1 cellular context compared by ENCODE assay signal in genomic region chr9:75027187-75028107, GRCh38.
TF ChIP-seq lines count a peak whose summit lies in the region.

No MANE protein-coding gene starts in this region.

TF ChIP-seq in HepG2, 621 proteins besides CTCF, POLR2A, EP300 and RAD21 (continued from another document and continues in another):
- TF ChIP-seq KIAA2018 (CRISPR knock-in tag; IDR thresholded peaks at IDR 0.05; ENCODE audit: borderline replicate concordance) (no peak), ZFP82 (CRISPR knock-in tag; IDR thresholded peaks at IDR 0.05; ENCODE audit: borderline replicate concordance) (no peak), GMEB2 (CRISPR knock-in tag; IDR thresholded peaks at IDR 0.05; ENCODE audit: low read depth) (no peak), ZNF251 (CRISPR knock-in tag; IDR thresholded peaks at IDR 0.05) (0 out of 2 replicates have a peak, but pooled peaks have one; percentile 33), ZNF569 (CRISPR knock-in tag; IDR thresholded peaks at IDR 0.05; ENCODE audit: borderline replicate concordance) (no peak), MED1 (CRISPR knock-in tag; IDR thresholded peaks at IDR 0.05) (0 out of 2 replicates have a peak, but pooled peaks have one; percentile 3), ZNF546 (CRISPR knock-in tag; conservative IDR thresholded peaks at IDR 0.05) (no peak), ZBTB34 (CRISPR knock-in tag; IDR thresholded peaks at IDR 0.05) (0 out of 2 replicates have a peak, but pooled peaks have one; percentile 35), PBX3 (CRISPR knock-in tag; IDR thresholded peaks at IDR 0.05; ENCODE audit: borderline replicate concordance) (no peak), SNAI1 (CRISPR knock-in tag; IDR thresholded peaks at IDR 0.05; ENCODE audit: borderline replicate concordance) (no peak), WIZ (CRISPR knock-in tag; IDR thresholded peaks at IDR 0.05) (no peak; the same call in 1 of the 2 replicates), KDM5A (IDR thresholded peaks at IDR 0.05; ENCODE audit: borderline replicate concordance, low read length) (no peak), ZNF326 (CRISPR knock-in tag; IDR thresholded peaks at IDR 0.05; ENCODE audit: borderline replicate concordance) (no peak), MYNN (CRISPR knock-in tag; IDR thresholded peaks at IDR 0.05; ENCODE audit: low read depth) (no peak), PTBP1 (IDR thresholded peaks at IDR 0.05; ENCODE audit: low read depth, low read length, poor library complexity, severe bottlenecking) (no peak), ZNF280D (CRISPR knock-in tag; IDR thresholded peaks at IDR 0.05) (no peak), ZNF33B (CRISPR knock-in tag; IDR thresholded peaks at IDR 0.05) (no peak), ZNF773 (CRISPR knock-in tag; IDR thresholded peaks at IDR 0.05; ENCODE audit: borderline replicate concordance) (no peak), ATRX (CRISPR knock-in tag; IDR thresholded peaks at IDR 0.05; ENCODE audit: borderline replicate concordance) (no peak), ZNF230 (CRISPR knock-in tag; IDR thresholded peaks at IDR 0.05) (no peak), SNAPC5 (CRISPR knock-in tag; IDR thresholded peaks at IDR 0.05; ENCODE audit: borderline replicate concordance) (no peak), TBX2 (CRISPR knock-in tag; IDR thresholded peaks at IDR 0.05; ENCODE audit: borderline replicate concordance) (0 out of 2 replicates have a peak, but pooled peaks have one; percentile 22), JUND (CRISPR knock-in tag; IDR thresholded peaks at IDR 0.05) (peak; percentile 60; the same call in 1 of the 2 replicates), ZNF34 (CRISPR knock-in tag; IDR thresholded peaks at IDR 0.05; ENCODE audit: borderline replicate concordance) (0 out of 2 replicates have a peak, but pooled peaks have one; percentile 56), AGO2 (optimal IDR thresholded peaks at IDR 0.05; ENCODE audit: low read depth, low read length) (peak; percentile 62), AKNA (CRISPR knock-in tag; IDR thresholded peaks at IDR 0.05; ENCODE audit: borderline replicate concordance) (no peak), PRDM4 (CRISPR knock-in tag; IDR thresholded peaks at IDR 0.05; ENCODE audit: borderline replicate concordance) (no peak), TRIM24 (CRISPR knock-in tag; IDR thresholded peaks at IDR 0.05) (no peak; the same call in 1 of the 2 replicates), ELF1 (CRISPR knock-in tag; IDR thresholded peaks at IDR 0.05) (no peak), THAP7 (CRISPR knock-in tag; IDR thresholded peaks at IDR 0.05) (no peak), GATA4 (IDR thresholded peaks at IDR 0.05; ENCODE audit: borderline replicate concordance, low read depth) (no peak; the same call in 1 of the 2 replicates)
